8 cellular contexts compared by ENCODE assay signal in genomic region chr6:44257007-44257752, GRCh38. TPM values are rescaled to one million over a fixed set of nuclear protein-coding genes. Genes with fewer than 3 reads are reported as not detected.
DNase-seq lines count a peak whose midpoint lies in the region; ATAC-seq and TF ChIP-seq lines count a peak whose summit lies in the region.

TSS of gene SLC35B2 (minus strand) at chr6:44257528. CDS start at chr6:44257410, 118 bp downstream.

- H3K36me3 ChIP-seq in endodermal cell (ENCODE audit: control insufficient read depth, insufficient read depth, low read length) (peaks cover 36% of the 10 kb centered on the region), mesenchymal stem cell (ENCODE audit: control insufficient read depth in 1 of 2, insufficient read depth in 2 of 2, low read depth in 1 of 2, low read length in 2 of 2) (peaks cover 59 to 65% of the 10 kb centered on the region in 2 experiments)

- peak within 1 kb of the TSS; percentile 61 for H2BK5ac ChIP-seq in mesenchymal stem cell (ENCODE audit: low read depth, low read length, poor library complexity, severe bottlenecking)

- peak within 1 kb of the TSS in 1 of 2 experiments; percentile 71 for H3K14ac ChIP-seq in mesenchymal stem cell (ENCODE audit: low read length in 2 of 2)

- H3K18ac ChIP-seq in mesenchymal stem cell (ENCODE audit: low read depth in 1 of 2, low read length in 2 of 2), result peak within 1 kb of the TSS; percentile 94 to 95

- peak within 1 kb of the TSS; percentile 30 for H2AFZ ChIP-seq in mesenchymal stem cell (ENCODE audit: low read depth, low read length)

- peak within 1 kb of the TSS; percentile 88 for H4K8ac ChIP-seq in mesenchymal stem cell (ENCODE audit: low read length)

- ATAC-seq in GM18868 (IDR thresholded peaks at IDR 0.05; ENCODE audit: unreplicated experiment), result peak; percentile 51
- ATAC-seq in HG03108 (IDR thresholded peaks at IDR 0.05; ENCODE audit: unreplicated experiment), result peak; percentile 42
- peak; percentile 68 for ATAC-seq in activated CD8-positive, alpha-beta T cell treated with anti-CD3 and anti-CD28 coated beads for 36 hours

- POLR2A ChIA-PET in activated CD8-positive, alpha-beta T cell treated with anti-CD3 and anti-CD28 coated beads for 36 hours (lab: Charles Lee), result interaction anchor here (0.7 to 17.2 kb wide), 14 partner anchors 12 to 103 kb away, joined by 3 to 486 read pairs (median 5); partner anchors contain the start of genes AARS2, HSP90AB1, SLC29A1 and TMEM151B

- H3K4me2 ChIP-seq in mesenchymal stem cell (ENCODE audit: low read length, poor library complexity, severe bottlenecking), result peak within 1 kb of the TSS; percentile 56

- H2BK120ac ChIP-seq in mesenchymal stem cell (ENCODE audit: low read depth, low read length), result peak within 1 kb of the TSS; percentile 82

- intact Hi-C loops in activated CD8-positive, alpha-beta T cell treated with anti-CD3 and anti-CD28 coated beads for 36 hours (cut with micrococcal nuclease), result no loop called here

- TF ChIP-seq CTCF in activated CD8-positive, alpha-beta T cell treated with anti-CD3 and anti-CD28 coated beads for 36 hours (IDR thresholded peaks at IDR 0.05), result peak; percentile 77
- peak; percentile 84 for TF ChIP-seq CTCF in endodermal cell (conservative IDR thresholded peaks at IDR 0.05)

- CTCF ChIA-PET in activated CD8-positive, alpha-beta T cell treated with anti-CD3 and anti-CD28 coated beads for 36 hours (lab: Charles Lee), result interaction anchor here (0.6 to 3.8 kb wide), 17 partner anchors 11 to 948 kb away, joined by 3 to 47 read pairs (median 4); partner anchors contain the start of genes HSP90AB1, SLC29A1 and TMEM151B

- peaks cover 3% of the 10 kb centered on the region for H3K4me1 ChIP-seq in endodermal cell (ENCODE audit: control insufficient read depth, insufficient read depth, low read length)
- peaks cover 26% of the 10 kb centered on the region for H3K4me1 ChIP-seq in mesenchymal stem cell (ENCODE audit: control insufficient read depth, insufficient read depth, low read depth, low read length)

- 0% methylated on average over 21 to 80 of the region's 80 CpGs for WGBS in endodermal cell (ENCODE audit: insufficient coverage in 1 of 2, insufficient read length in 1 of 2), 2 experiments
- WGBS in mesenchymal stem cell, result under 1% methylated on average over 65 of the region's 80 CpGs

- H3K4me3 Mint-ChIP-seq in activated CD8-positive, alpha-beta T cell treated with anti-CD3 and anti-CD28 coated beads for 36 hours, result peak within 1 kb of the TSS; percentile 85
- H3K4me3 Mint-ChIP-seq in endodermal cell, result peak within 1 kb of the TSS; percentile 74

- H3K4me3 ChIP-seq in endodermal cell (ENCODE audit: low read length) (peak within 1 kb of the TSS; percentile 96), mesenchymal stem cell (ENCODE audit: insufficient read depth in 1 of 2, low read depth in 1 of 2, low read length in 2 of 2) (peak within 1 kb of the TSS; percentile 81 to 90)

- H3K27ac Mint-ChIP-seq in activated CD8-positive, alpha-beta T cell treated with anti-CD3 and anti-CD28 coated beads for 36 hours, result peak within 1 kb of the TSS; percentile 85
- H3K27ac Mint-ChIP-seq in endodermal cell, result peak within 1 kb of the TSS; percentile 78

- H2BK12ac ChIP-seq in mesenchymal stem cell (ENCODE audit: low read length in 2 of 2), result peak within 1 kb of the TSS in 1 of 2 experiments; percentile 15

- no peaks in the 10 kb centered on the region for H3K27me3 ChIP-seq in endodermal cell (ENCODE audit: control insufficient read depth, insufficient read depth, low read length, poor library complexity, severe bottlenecking)
- no peaks in the 10 kb centered on the region for H3K27me3 ChIP-seq in mesenchymal stem cell (ENCODE audit: control insufficient read depth in 1 of 2, insufficient read depth in 1 of 2, low read length in 2 of 2)

- DNase-seq in Ammon's horn (ENCODE audit: low spot score) (peak; percentile 92), NCI-H526 treated with DMSO at 0.1 percent for 48 hours (lab: John Stamatoyannopoulos, UW) (peak; percentile 41), endodermal cell (peak; percentile 90), mesenchymal stem cell (peak; percentile 81)
- peak; percentile 72 for DNase-seq in activated CD8-positive, alpha-beta T cell treated with anti-CD3 and anti-CD28 coated beads for 36 hours
- peak; percentile 76 for DNase-seq in stimulated activated CD8-positive, alpha-beta memory T cell treated with anti-CD3 and anti-CD28 coated beads, Interleukin-4, amount 100 ng/mL, for 48 hours

- peaks cover 66% of the 10 kb centered on the region for H3K4me1 Mint-ChIP-seq in activated CD8-positive, alpha-beta T cell treated with anti-CD3 and anti-CD28 coated beads for 36 hours (ENCODE audit: low read depth)
- H3K4me1 Mint-ChIP-seq in endodermal cell, result peaks cover 20% of the 10 kb centered on the region

- H4K91ac ChIP-seq in mesenchymal stem cell (ENCODE audit: low read length), result peak within 1 kb of the TSS; percentile 79

- H3K23ac ChIP-seq in mesenchymal stem cell (ENCODE audit: low read length in 2 of 2), result peak within 1 kb of the TSS in 1 of 2 experiments; percentile 78

- H2AK5ac ChIP-seq in mesenchymal stem cell (ENCODE audit: low read length, severe bottlenecking), result no peak within 1 kb of the TSS

- H3K9me3 ChIP-seq in endodermal cell (ENCODE audit: control insufficient read depth, low read length), result no peaks in the 10 kb centered on the region
- no peaks in the 10 kb centered on the region for H3K9me3 ChIP-seq in mesenchymal stem cell (ENCODE audit: control insufficient read depth, low read length)

- peaks cover 22% of the 10 kb centered on the region for H3K79me1 ChIP-seq in mesenchymal stem cell (replicated peaks; ENCODE audit: low read length, poor library complexity, severe bottlenecking)

- no peaks in the 10 kb centered on the region for H3K27me3 Mint-ChIP-seq in activated CD8-positive, alpha-beta T cell treated with anti-CD3 and anti-CD28 coated beads for 36 hours
- no peaks in the 10 kb centered on the region for H3K27me3 Mint-ChIP-seq in endodermal cell (ENCODE audit: insufficient read depth)

- no peaks in the 10 kb centered on the region for H3K9me3 Mint-ChIP-seq in activated CD8-positive, alpha-beta T cell treated with anti-CD3 and anti-CD28 coated beads for 36 hours
- no peaks in the 10 kb centered on the region for H3K9me3 Mint-ChIP-seq in endodermal cell

- H3K27ac ChIP-seq in endodermal cell (ENCODE audit: low read depth, low read length) (peak within 1 kb of the TSS; percentile 92), mesenchymal stem cell (ENCODE audit: low read length, poor library complexity, severe bottlenecking) (peak within 1 kb of the TSS; percentile 80)

- peak within 1 kb of the TSS; percentile 71 to 80 for H3K4ac ChIP-seq in mesenchymal stem cell (ENCODE audit: low read depth in 1 of 2, low read length in 2 of 2)

- peaks cover 38% of the 10 kb centered on the region for H3K36me3 Mint-ChIP-seq in activated CD8-positive, alpha-beta T cell treated with anti-CD3 and anti-CD28 coated beads for 36 hours (ENCODE audit: low read depth)
- H3K36me3 Mint-ChIP-seq in endodermal cell (ENCODE audit: low read depth), result peaks cover 37% of the 10 kb centered on the region

- peak within 1 kb of the TSS; percentile 64 for H3K9ac ChIP-seq in endodermal cell (ENCODE audit: extremely low read depth, low read length, poor library complexity, severe bottlenecking)
- peak within 1 kb of the TSS; percentile 95 for H3K9ac ChIP-seq in mesenchymal stem cell (ENCODE audit: low read length)

- H2BK15ac ChIP-seq in mesenchymal stem cell (ENCODE audit: low read depth, poor library complexity, severe bottlenecking), result peak within 1 kb of the TSS; percentile 93

RNA-seq across cellular contexts. Expression of gene SLC35B2, which starts in this region (rescaled TPM):
- total RNA-seq in activated CD8-positive, alpha-beta T cell treated with anti-CD3 and anti-CD28 coated beads for 36 hours, result 10 to 100 TPM; 15.4 to 16.7 TPM
- total RNA-seq in endodermal cell, result 10 to 100 TPM; 52.5 to 54.3 TPM
- 42.1 TPM for polyA plus RNA-seq in endodermal cell (2013, experiment 1 of 2)
- 39.6 TPM for polyA plus RNA-seq in endodermal cell (2013, experiment 2 of 2)
- polyA plus RNA-seq in mesenchymal stem cell (2013, experiment 1 of 2), result 80.8 TPM
- 81.8 TPM for polyA plus RNA-seq in mesenchymal stem cell (2013, experiment 2 of 2)

Comparison
In these comparisons a context has a peak if more than half of its experiments do, and no peak if none do; other contexts are left out.
1. Peak in every context shown above with its lines: DNase-seq, ATAC-seq, H3K4me3 ChIP-seq and H3K27ac ChIP-seq.
2. DNase-seq: peak in every context shown above with its lines; median percentile 92 in Ammon's horn; 90 in endodermal cell; 81 in mesenchymal stem cell; 76 in stimulated activated CD8-positive, alpha-beta memory T cell treated with anti-CD3 and anti-CD28 coated beads, Interleukin-4, amount 100 ng/mL, for 48 hours; 72 in activated CD8-positive, alpha-beta T cell treated with anti-CD3 and anti-CD28 coated beads for 36 hours; 41 in NCI-H526 treated with DMSO at 0.1 percent for 48 hours.